Comparison of ENCODE assay signal across 6 cellular contexts in genomic region chr7:100867796-100868485, GRCh38. TPM values are rescaled to one million over a fixed set of nuclear protein-coding genes. Genes with fewer than 3 reads are reported as not detected.
DNase-seq lines count a peak whose midpoint lies in the region; ATAC-seq and TF ChIP-seq lines count a peak whose summit lies in the region.

No MANE protein-coding gene starts in this region.

- H3K27me3 Mint-ChIP-seq in activated CD8-positive, alpha-beta memory T cell treated with anti-CD3 and anti-CD28 coated beads, Interleukin-2, amount 10 ng/mL, durations not matched to agents 7 days and 5 days: no peaks in the 10 kb centered on the region

- H3K27ac ChIP-seq in cardiac muscle cell: peak overlapping the region; percentile 77
- peak overlapping the region; percentile 96 to 99 (median 96) for H3K27ac ChIP-seq in thyroid gland

- H3K9me3 ChIP-seq in cardiac muscle cell (ENCODE audit: low read depth) (no peaks in the 10 kb centered on the region), thyroid gland (no peaks in the 10 kb centered on the region)

- peak overlapping the region; percentile 89 for H3K27ac Mint-ChIP-seq in activated CD8-positive, alpha-beta memory T cell treated with anti-CD3 and anti-CD28 coated beads, Interleukin-2, amount 10 ng/mL, durations not matched to agents 7 days and 5 days

- H3K9me3 Mint-ChIP-seq in activated CD8-positive, alpha-beta memory T cell treated with anti-CD3 and anti-CD28 coated beads, Interleukin-2, amount 10 ng/mL, durations not matched to agents 7 days and 5 days (ENCODE audit: low read depth): no peaks in the 10 kb centered on the region

- intact Hi-C loops in thyroid gland (cut with DNase I): no loop called here

- CTCF ChIA-PET in activated CD8-positive, alpha-beta memory T cell treated with anti-CD3 and anti-CD28 coated beads, Interleukin-2, amount 10 ng/mL, durations not matched to agents 7 days and 5 days (lab: Charles Lee): interaction anchor here (1.5 to 1.6 kb wide), 2 partner anchors 15 to 162 kb away, joined by 3 to 8 read pairs; partner anchors contain the start of genes POP7 and SLC12A9

- DNase-seq in activated CD8-positive, alpha-beta memory T cell treated with anti-CD3 and anti-CD28 coated beads, Interleukin-2, amount 10 ng/mL, durations not matched to agents 7 days and 5 days: no peak
- no peak for DNase-seq in activated CD8-positive, alpha-beta memory T cell treated with anti-CD3 and anti-CD28 coated beads, Interleukin-2, amount 50 U/mL, for 48 hours
- DNase-seq in cardiac muscle cell (ENCODE audit: low read depth in 1 of 2, low spot score in 1 of 2) (no peak), thyroid gland (peak; percentile 47 to 49), omental fat pad (ENCODE audit: low spot score) (no peak), NCI-H2029 (lab: John Stamatoyannopoulos, UW) (no peak)

- H3K4me1 Mint-ChIP-seq in activated CD8-positive, alpha-beta memory T cell treated with anti-CD3 and anti-CD28 coated beads, Interleukin-2, amount 10 ng/mL, durations not matched to agents 7 days and 5 days: peaks cover 22% of the 10 kb centered on the region

- H3K4me3 Mint-ChIP-seq in activated CD8-positive, alpha-beta memory T cell treated with anti-CD3 and anti-CD28 coated beads, Interleukin-2, amount 10 ng/mL, durations not matched to agents 7 days and 5 days: peak overlapping the region; percentile 91

- 16 to 17% methylated on average over 20 to 25 of the region's 25 CpGs for WGBS in thyroid gland, 2 donors

- TF ChIP-seq CTCF in cardiac muscle cell (IDR thresholded peaks at IDR 0.05; ENCODE audit: low read depth, low read length): no peak
- no peak for TF ChIP-seq CTCF in thyroid gland (IDR thresholded peaks at IDR 0.05)
- no peak for TF ChIP-seq CTCF in omental fat pad (IDR thresholded peaks at IDR 0.05)

- H3K27me3 ChIP-seq in cardiac muscle cell (no peaks in the 10 kb centered on the region), thyroid gland (no peaks in the 10 kb centered on the region)

- peaks cover 7% of the 10 kb centered on the region for H3K4me1 ChIP-seq in cardiac muscle cell (ENCODE audit: low read depth)
- H3K4me1 ChIP-seq in thyroid gland: peaks cover 14 to 26% of the 10 kb centered on the region in 2 donors

- peak in 1 of 2 donors; percentile 9 for TF ChIP-seq POLR2A in thyroid gland (IDR thresholded peaks at IDR 0.05)

- H3K4me3 ChIP-seq in cardiac muscle cell (peak overlapping the region; percentile 80), thyroid gland (replicated peaks in 1 of 3) (peak overlapping the region; percentile 72 to 100 (median 83))

- H3K36me3 ChIP-seq in cardiac muscle cell (peaks cover 8% of the 10 kb centered on the region), thyroid gland (peaks cover 13 to 24% of the 10 kb centered on the region in 2 donors)

- ATAC-seq in activated CD8-positive, alpha-beta memory T cell treated with anti-CD3 and anti-CD28 coated beads, Interleukin-2, amount 10 ng/mL, durations not matched to agents 7 days and 5 days: peak; percentile 16
- ATAC-seq in omental fat pad (ENCODE audit: low FRiP score): no peak

- peaks cover 22% of the 10 kb centered on the region for H3K36me3 Mint-ChIP-seq in activated CD8-positive, alpha-beta memory T cell treated with anti-CD3 and anti-CD28 coated beads, Interleukin-2, amount 10 ng/mL, durations not matched to agents 7 days and 5 days

RNA-seq across cellular contexts. Expression of gene TRIP6, which starts 0.8 kb away (rescaled TPM):
- 10 to 100 TPM; 38.2 to 39.3 TPM for total RNA-seq in activated CD8-positive, alpha-beta memory T cell treated with anti-CD3 and anti-CD28 coated beads, Interleukin-2, amount 10 ng/mL, durations not matched to agents 7 days and 5 days
- 51.9 and 60.1 TPM in 2 replicates for total RNA-seq in cardiac muscle cell
- polyA plus RNA-seq in cardiac muscle cell: 50.2 and 62.2 TPM in 2 replicates
- total RNA-seq in thyroid gland: 100 to 1,000 TPM in 3 of 4 donors, 10 to 100 TPM in 1; 64.5 to 122 (median 109) TPM
- total RNA-seq in omental fat pad: 10 to 100 TPM; 48.7 to 71.3 (median 53.0) TPM

RNA-seq across cellular contexts. Expression of gene SRRT, which starts 7.0 kb away (rescaled TPM):
- 100 to 1,000 TPM; 290 to 312 TPM for total RNA-seq in activated CD8-positive, alpha-beta memory T cell treated with anti-CD3 and anti-CD28 coated beads, Interleukin-2, amount 10 ng/mL, durations not matched to agents 7 days and 5 days
- 78.6 and 83.1 TPM in 2 replicates for total RNA-seq in cardiac muscle cell
- 111 and 148 TPM in 2 replicates for polyA plus RNA-seq in cardiac muscle cell
- 100 to 1,000 TPM in 1 of 4 donors, 10 to 100 TPM in 3; 62.5 to 109 (median 93.2) TPM for total RNA-seq in thyroid gland
- total RNA-seq in omental fat pad: 10 to 100 TPM; 44.9 to 87.3 (median 60.9) TPM

RNA-seq across cellular contexts. Expression of gene SLC12A9, which starts 15.4 kb away (rescaled TPM):
- 10 to 100 TPM; 28.6 to 30.1 TPM for total RNA-seq in activated CD8-positive, alpha-beta memory T cell treated with anti-CD3 and anti-CD28 coated beads, Interleukin-2, amount 10 ng/mL, durations not matched to agents 7 days and 5 days
- total RNA-seq in cardiac muscle cell (18.3 and 19.5 TPM in 2 replicates), thyroid gland (10 to 100 TPM; 15.2 to 27.9 (median 17.2) TPM), omental fat pad (10 to 100 TPM in 3 of 4 donors, 1 to 10 TPM in 1; 9.6 to 29.0 (median 13.3) TPM)
- polyA plus RNA-seq in cardiac muscle cell: 12.5 and 14.6 TPM in 2 replicates

RNA-seq across cellular contexts. Expression of gene UFSP1, which starts 21.6 kb away (rescaled TPM):
- 1 to 10 TPM; 2.3 to 2.7 TPM for total RNA-seq in activated CD8-positive, alpha-beta memory T cell treated with anti-CD3 and anti-CD28 coated beads, Interleukin-2, amount 10 ng/mL, durations not matched to agents 7 days and 5 days
- total RNA-seq in cardiac muscle cell (16.0 and 19.0 TPM in 2 replicates), thyroid gland (10 to 100 TPM in 1 of 4 donors, 1 to 10 TPM in 3; 7.4 to 10.4 (median 8.9) TPM), omental fat pad (1 to 10 TPM; 4.7 to 8.0 (median 7.3) TPM)
- 3.9 and 9.9 TPM in 2 replicates for polyA plus RNA-seq in cardiac muscle cell

RNA-seq across cellular contexts. Expression of gene ACHE, which starts 27.7 kb away (rescaled TPM):
- total RNA-seq in activated CD8-positive, alpha-beta memory T cell treated with anti-CD3 and anti-CD28 coated beads, Interleukin-2, amount 10 ng/mL, durations not matched to agents 7 days and 5 days: under 1 TPM in 1 of 2 experiments, not detected in 1; 0.23 TPM
- total RNA-seq in cardiac muscle cell (25.6 TPM in 2 replicates), thyroid gland (1 to 10 TPM; 1.0 to 4.8 (median 1.8) TPM), omental fat pad (under 1 TPM; 0.50 to 0.96 (median 0.73) TPM)
- 42.0 and 42.7 TPM in 2 replicates for polyA plus RNA-seq in cardiac muscle cell

Comparison
In these comparisons a context has a peak if more than half of its experiments do, and no peak if none do; other contexts are left out.
1. DNase-seq: peak in thyroid gland (2 of 2); none in activated CD8-positive, alpha-beta memory T cell treated with anti-CD3 and anti-CD28 coated beads, Interleukin-2, amount 10 ng/mL, durations not matched to agents 7 days and 5 days (single experiment), activated CD8-positive, alpha-beta memory T cell treated with anti-CD3 and anti-CD28 coated beads, Interleukin-2, amount 50 U/mL, for 48 hours (single experiment), cardiac muscle cell (0 of 2), omental fat pad (single experiment) and NCI-H2029 (single experiment).